In the genomic region with DNA sequence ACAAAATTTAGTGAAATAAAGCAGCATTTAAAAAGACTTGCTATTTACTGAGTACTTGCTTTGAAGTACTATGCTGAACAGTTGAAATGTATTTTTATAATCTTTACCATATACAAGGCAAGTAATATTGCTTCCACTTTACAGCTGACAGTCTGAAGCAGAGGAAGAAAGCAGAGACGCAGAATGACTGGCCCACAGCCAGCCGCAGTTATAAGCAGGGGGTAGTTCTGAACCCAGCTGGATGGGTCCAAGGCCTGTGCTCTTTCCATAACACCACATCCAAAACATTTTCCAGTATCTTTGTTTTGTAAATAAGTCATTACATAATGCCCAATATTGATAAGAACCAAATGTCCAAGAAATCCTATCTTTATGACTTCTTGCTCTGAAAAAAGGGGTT, we compare ENCODE assay signal across 17 cellular contexts. TPM values are rescaled to one million over a fixed set of nuclear protein-coding genes. Genes with fewer than 3 reads are reported as not detected.
DNase-seq lines count a peak whose midpoint lies in the region; ATAC-seq and TF ChIP-seq lines count a peak whose summit lies in the region.
"Had no signal": no experiment of that assay in that cellular context is flagged by ENCODE, and none has a peak within 500 bp of the region (broad histone marks: within the 10 kb centered on the region; RNA-seq: fewer than 3 reads in every experiment).

No MANE protein-coding gene starts in this region.

- H3K4me3 Mint-ChIP-seq in HFFc6: no peak overlapping the region
- H3K4me3 Mint-ChIP-seq in central memory CD8-positive, alpha-beta T cell: peak overlapping the region; percentile 18
- peak overlapping the region; percentile 51 to 73 (median 62) for H3K4me3 Mint-ChIP-seq in immature natural killer cell
- no peak overlapping the region for H3K4me3 Mint-ChIP-seq in T-cell
- H3K4me3 Mint-ChIP-seq: CD4-positive, alpha-beta T cell had no signal

- peaks cover 5% of the 10 kb centered on the region for H3K27me3 Mint-ChIP-seq in HFFc6 (ENCODE audit: insufficient read depth)
- no peaks in the 10 kb centered on the region for H3K27me3 Mint-ChIP-seq in central memory CD8-positive, alpha-beta T cell
- peaks cover 7 to 28% (median 27%) of the 10 kb centered on the region in 3 donors for H3K27me3 Mint-ChIP-seq in immature natural killer cell (ENCODE audit: low read depth in 3 of 3)
- no peaks in the 10 kb centered on the region for H3K27me3 Mint-ChIP-seq in T-cell
- H3K27me3 Mint-ChIP-seq: CD4-positive, alpha-beta T cell had no signal

- H3K4me1 Mint-ChIP-seq in HFFc6 (ENCODE audit: low read depth) (peaks cover 32% of the 10 kb centered on the region), immature natural killer cell (peaks cover 93 to 100% of the 10 kb centered on the region in 2 donors), T-cell (peaks cover 12 to 54% (median 29%) of the 10 kb centered on the region in 3 donors)
- H3K4me1 Mint-ChIP-seq in central memory CD8-positive, alpha-beta T cell: peaks cover 80% of the 10 kb centered on the region

- CTCF ChIA-PET in T-cell (lab: Charles Lee): no interaction called here

- no peaks in the 10 kb centered on the region for H3K9me3 Mint-ChIP-seq in HFFc6
- no peaks in the 10 kb centered on the region for H3K9me3 Mint-ChIP-seq in central memory CD8-positive, alpha-beta T cell
- H3K9me3 Mint-ChIP-seq in immature natural killer cell: no peaks in the 10 kb centered on the region
- no peaks in the 10 kb centered on the region for H3K9me3 Mint-ChIP-seq in T-cell
- H3K9me3 Mint-ChIP-seq: CD4-positive, alpha-beta T cell had no signal

- DNase-seq in HFFc6: no peak
- DNase-seq in central memory CD8-positive, alpha-beta T cell (ENCODE audit: low spot score in 2 of 2): no peak
- no peak for DNase-seq in immature natural killer cell
- peak; percentile 32 for DNase-seq in superior temporal gyrus (ENCODE audit: extremely low spot score)
- no peak for DNase-seq in T-cell
- DNase-seq in stimulated activated CD4-positive, alpha-beta T cell treated with anti-CD3 and anti-CD28 coated beads, Interleukin-1b, Interleukin-23, amount 100 ng/mL, for 48 hours: no peak
- DNase-seq: Calu3; CD4-positive, alpha-beta T cell; DMS153; Kasumi-1; NCI-H1694; NCI-H2081; NCI-H2171; NCI-H524 treated with DMSO at 0.1 percent for 48 hours had no signal

- no peak for ATAC-seq in central memory CD8-positive, alpha-beta T cell (replicated peaks; ENCODE audit: extremely low read depth, poor library complexity, severe bottlenecking)
- ATAC-seq in T-cell (replicated peaks in 1 of 4) (no peak), HG03460 (IDR thresholded peaks at IDR 0.05; ENCODE audit: unreplicated experiment) (no peak)
- ATAC-seq: HCT116, Right ventricle myocardium inferior had no signal

- H3K27ac Mint-ChIP-seq in HFFc6 (peak overlapping the region; percentile 12; the same call in 1 of the 2 replicates), immature natural killer cell (peak overlapping the region; percentile 90 to 100 (median 98)), T-cell (no peak overlapping the region)
- peak overlapping the region; percentile 84 for H3K27ac Mint-ChIP-seq in central memory CD8-positive, alpha-beta T cell (ENCODE audit: low read depth)
- H3K27ac Mint-ChIP-seq: CD4-positive, alpha-beta T cell had no signal

- TF ChIP-seq CTCF in HFFc6 (IDR thresholded peaks at IDR 0.05): no peak

- H3K36me3 Mint-ChIP-seq in HFFc6 (ENCODE audit: low read depth): peaks cover 22% of the 10 kb centered on the region
- peaks cover 44% of the 10 kb centered on the region for H3K36me3 Mint-ChIP-seq in central memory CD8-positive, alpha-beta T cell (ENCODE audit: insufficient read depth)
- peaks cover 29 to 46% (median 36%) of the 10 kb centered on the region in 3 donors for H3K36me3 Mint-ChIP-seq in immature natural killer cell
- H3K36me3 Mint-ChIP-seq in T-cell: peaks cover 48% of the 10 kb centered on the region

- POLR2A ChIA-PET in T-cell (lab: Charles Lee): no interaction called here

RNA-seq across cellular contexts. Expression of a gene that starts 24.0 kb away (rescaled TPM):
- under 1 TPM in 5 of 6 experiments, not detected in 1; 0.17 to 0.38 (median 0.20) TPM for total RNA-seq in HFFc6 (2021; fragmentation: NEBNext Ultra II Directional; extraction: Animal tissue kit (Norgen Biotek cat#: 25700))
- polyA plus RNA-seq in immature natural killer cell: 100 to 1,000 TPM in 2 of 3 donors, 10 to 100 TPM in 1; 72.9 to 100 (median 100) TPM
- total RNA-seq in T-cell: 10 to 100 TPM in 2 of 5 donors, 1 to 10 TPM in 3; 8.2 to 12.6 (median 9.9) TPM

Comparison
In these comparisons a context has a peak if more than half of its experiments do, and no peak if none do; other contexts are left out.
1. H3K27ac Mint-ChIP-seq: peak in HFFc6 (single experiment), central memory CD8-positive, alpha-beta T cell (single experiment) and immature natural killer cell (6 of 6); none in T-cell (0 of 2).
2. H3K4me3 Mint-ChIP-seq: peak in central memory CD8-positive, alpha-beta T cell (single experiment) and immature natural killer cell (5 of 5); none in HFFc6 (single experiment) and T-cell (0 of 3).
3. RNA of a gene that starts 24.0 kb away (total RNA-seq): 8.2 to 12.6 TPM in T-cell; 0.17 to 0.38 TPM in HFFc6; every median in the first group is over 4 times any median in the second.